1 cellular context compared by ENCODE assay signal in the genomic region with DNA sequence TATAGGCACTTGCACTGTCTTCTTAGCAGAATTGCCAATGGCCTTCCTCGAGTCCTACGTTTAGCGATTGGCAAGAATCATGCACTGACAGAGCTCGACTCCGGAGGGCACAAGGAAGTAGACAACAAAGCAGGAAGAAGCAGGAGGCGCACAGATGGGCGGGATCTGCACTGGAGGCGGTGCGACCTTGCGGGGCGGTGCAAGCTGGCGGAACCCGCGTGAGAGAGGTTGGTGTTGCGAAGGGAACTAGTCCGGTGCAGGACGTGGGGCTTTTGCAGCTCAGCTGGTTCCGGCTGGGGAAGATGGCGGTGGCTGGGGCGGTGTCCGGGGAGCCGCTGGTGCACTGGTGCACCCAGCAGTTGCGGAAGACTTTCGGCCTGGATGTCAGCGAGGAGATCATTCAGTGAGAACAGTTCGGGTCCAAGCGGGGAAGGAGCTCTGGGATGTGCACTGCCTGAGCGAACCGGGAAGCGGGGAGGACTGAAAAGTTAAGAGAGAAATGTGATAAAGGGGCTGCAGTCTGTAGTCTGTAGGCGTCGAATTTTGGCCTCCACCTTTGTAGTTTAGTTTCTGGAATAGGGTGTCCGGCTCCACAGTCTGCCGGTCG.
TF ChIP-seq lines count a peak whose summit lies in the region.

Gene TRIP4, plus strand, starts transcription at position 275 of the 607 bp plus-strand sequence. Its CDS starts 28 bp downstream, at position 303.

TF ChIP-seq in SK-N-SH treated with all-trans-retinoic acid at 6 μM for 48 hours, 23 proteins besides CTCF, POLR2A, EP300 and RAD21 (continued from another document):
- TF ChIP-seq, protein P1, sequence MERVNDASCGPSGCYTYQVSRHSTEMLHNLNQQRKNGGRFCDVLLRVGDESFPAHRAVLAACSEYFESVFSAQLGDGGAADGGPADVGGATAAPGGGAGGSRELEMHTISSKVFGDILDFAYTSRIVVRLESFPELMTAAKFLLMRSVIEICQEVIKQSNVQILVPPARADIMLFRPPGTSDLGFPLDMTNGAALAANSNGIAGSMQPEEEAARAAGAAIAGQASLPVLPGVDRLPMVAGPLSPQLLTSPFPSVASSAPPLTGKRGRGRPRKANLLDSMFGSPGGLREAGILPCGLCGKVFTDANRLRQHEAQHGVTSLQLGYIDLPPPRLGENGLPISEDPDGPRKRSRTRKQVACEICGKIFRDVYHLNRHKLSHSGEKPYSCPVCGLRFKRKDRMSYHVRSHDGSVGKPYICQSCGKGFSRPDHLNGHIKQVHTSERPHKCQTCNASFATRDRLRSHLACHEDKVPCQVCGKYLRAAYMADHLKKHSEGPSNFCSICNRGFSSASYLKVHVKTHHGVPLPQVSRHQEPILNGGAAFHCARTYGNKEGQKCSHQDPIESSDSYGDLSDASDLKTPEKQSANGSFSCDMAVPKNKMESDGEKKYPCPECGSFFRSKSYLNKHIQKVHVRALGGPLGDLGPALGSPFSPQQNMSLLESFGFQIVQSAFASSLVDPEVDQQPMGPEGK (CRISPR knock-in tag; IDR thresholded peaks at IDR 0.05; ENCODE audit: borderline replicate concordance), result no peak
- TF ChIP-seq OSR1 (CRISPR knock-in tag; IDR thresholded peaks at IDR 0.05), result no peak
- no peak for TF ChIP-seq PPARA (CRISPR knock-in tag; IDR thresholded peaks at IDR 0.05; ENCODE audit: borderline replicate concordance)
- TF ChIP-seq CREB5 (CRISPR knock-in tag; IDR thresholded peaks at IDR 0.05; ENCODE audit: low read depth), result no peak
- TF ChIP-seq ZC3H10 (CRISPR knock-in tag; IDR thresholded peaks at IDR 0.05), result no peak
- TF ChIP-seq CSDC2 (CRISPR knock-in tag; IDR thresholded peaks at IDR 0.05), result no peak
- no peak for TF ChIP-seq RARB (CRISPR knock-in tag; IDR thresholded peaks at IDR 0.05)
- TF ChIP-seq ZNF565 (CRISPR knock-in tag; conservative IDR thresholded peaks at IDR 0.05; ENCODE audit: low read depth), result 0 out of 2 replicates have a peak, but pooled peaks have one; percentile 12
- TF ChIP-seq TOX (CRISPR knock-in tag; IDR thresholded peaks at IDR 0.05; ENCODE audit: borderline replicate concordance), result no peak
- TF ChIP-seq ISL1 (CRISPR knock-in tag; IDR thresholded peaks at IDR 0.05), result no peak
- no peak for TF ChIP-seq ZNF70 (CRISPR knock-in tag; IDR thresholded peaks at IDR 0.05)
- peak; percentile 68 for TF ChIP-seq ZFP3 (CRISPR knock-in tag; IDR thresholded peaks at IDR 0.05)
